Comparison of ENCODE assay signal across 12 cellular contexts in genomic region chr4:182062936-182063335, GRCh38.
A peak's percentile ranks its signal among the peaks of the same experiment; 100 is the strongest.
DNase-seq lines count a peak whose midpoint lies in the region; ATAC-seq and TF ChIP-seq lines count a peak whose summit lies in the region.
"Had no signal": no experiment of that assay in that cellular context is flagged by ENCODE, and none has a peak within 500 bp of the region (broad histone marks: within the 10 kb centered on the region; RNA-seq: fewer than 3 reads in every experiment).

No MANE protein-coding gene starts in this region.

- H3K36me3 ChIP-seq in GM23338 (ENCODE audit: insufficient read depth) (no peaks in the 10 kb centered on the region), SK-N-SH (replicated peaks in 1 of 2; ENCODE audit: control insufficient read depth in 1 of 2, insufficient read depth in 2 of 2, low read length in 1 of 2) (no peaks in the 10 kb centered on the region)

- no peak for ATAC-seq in GM23338
- ATAC-seq in foreskin keratinocyte = peak; percentile 96
- no peak for ATAC-seq in HG02571 (IDR thresholded peaks at IDR 0.05; ENCODE audit: unreplicated experiment)
- no peak for ATAC-seq in HG03159 (IDR thresholded peaks at IDR 0.05; ENCODE audit: unreplicated experiment)
- ATAC-seq: natural killer cell had no signal

- 0 out of 2 replicates have a peak overlapping the region, but pooled peaks have one; percentile 3 for H3K9ac ChIP-seq in SK-N-SH

- H3K9me3 Mint-ChIP-seq in GM23338 = peaks cover 21% of the 10 kb centered on the region

- H3K4me3 ChIP-seq in GM23338 (no peak overlapping the region), SK-N-SH (ENCODE audit: low read depth in 2 of 2, low read length in 1 of 2) (no peak overlapping the region)

- peaks cover 25% of the 10 kb centered on the region for H3K36me3 Mint-ChIP-seq in GM23338 (ENCODE audit: low read depth)
- H3K36me3 Mint-ChIP-seq: natural killer cell had no signal

- POLR2A ChIA-PET in SK-N-SH (lab: Yijun Ruan, JAX) = no interaction called here

- no peak overlapping the region for H2AFZ ChIP-seq in GM23338
- 0 out of 2 replicates have a peak overlapping the region, but pooled peaks have one; percentile 7 for H2AFZ ChIP-seq in SK-N-SH (ENCODE audit: low read depth)

- H3K27me3 ChIP-seq in GM23338 (ENCODE audit: insufficient read depth) = no peaks in the 10 kb centered on the region
- no peaks in the 10 kb centered on the region for H3K27me3 ChIP-seq in SK-N-SH (ENCODE audit: insufficient read depth)
- H3K27me3 ChIP-seq in foreskin keratinocyte = no peaks in the 10 kb centered on the region

- no peaks in the 10 kb centered on the region for H3K27me3 Mint-ChIP-seq in GM23338 (ENCODE audit: insufficient read depth, low read depth, poor library complexity)

- no peak for TF ChIP-seq CTCF in GM23338 (conservative IDR thresholded peaks at IDR 0.05; ENCODE audit: low read depth in 2 of 2)
- TF ChIP-seq CTCF in SK-N-SH (IDR thresholded peaks at IDR 0.05) = no peak
- no peak for TF ChIP-seq CTCF in foreskin keratinocyte (conservative IDR thresholded peaks at IDR 0.05)

- CTCF ChIA-PET in SK-N-SH (lab: Yijun Ruan, JAX) = interaction anchor here (1.0 kb wide), 1 partner anchor 26 kb away, joined by 3 read pairs; no protein-coding TSS in a partner anchor

- H3K4me1 ChIP-seq in GM23338 (ENCODE audit: insufficient read depth) (peaks cover 13% of the 10 kb centered on the region), SK-N-SH (ENCODE audit: control insufficient read depth in 1 of 2, insufficient read depth in 2 of 2, low read depth in 1 of 2, low read length in 1 of 2) (peaks cover 0 to 17% of the 10 kb centered on the region in 2 experiments; a peak in 2 of 4 replicates), foreskin keratinocyte (peaks cover 11% of the 10 kb centered on the region)

- peak in 1 of 2 experiments; percentile 64; a peak in 2 of 4 replicates for TF ChIP-seq EP300 in SK-N-SH (IDR thresholded peaks at IDR 0.05; ENCODE audit: borderline replicate concordance in 1 of 2, low read depth in 1 of 2, low read length in 1 of 2)

- H3K27ac Mint-ChIP-seq in GM23338 = peak overlapping the region; percentile 96
- H3K27ac Mint-ChIP-seq: natural killer cell had no signal

- H3K9me2 ChIP-seq in GM23338 (ENCODE audit: insufficient read depth) (no peaks in the 10 kb centered on the region), SK-N-SH (no peaks in the 10 kb centered on the region)

- H3K27ac ChIP-seq in GM23338 (ENCODE audit: low read depth) (peak overlapping the region; percentile 2; the same call in 1 of the 2 replicates), SK-N-SH (ENCODE audit: low read depth in 2 of 2, low read length in 1 of 2) (peak overlapping the region in 1 of 2 experiments; percentile 59; a peak in 2 of 4 replicates), foreskin keratinocyte (peak overlapping the region; percentile 47), substantia nigra (ENCODE audit: low read depth, low read length, poor library complexity, severe bottlenecking) (no peak overlapping the region)
- H3K27ac ChIP-seq: C4-2B had no signal

- no peaks in the 10 kb centered on the region for H3F3A ChIP-seq in GM23338 (replicated peaks; ENCODE audit: low read depth)
- H3F3A ChIP-seq in SK-N-SH (replicated peaks; ENCODE audit: insufficient read depth) = peaks cover 6% of the 10 kb centered on the region

- no peaks in the 10 kb centered on the region for H3K79me2 ChIP-seq in GM23338 (replicated peaks; ENCODE audit: insufficient read depth)
- no peaks in the 10 kb centered on the region for H3K79me2 ChIP-seq in SK-N-SH (ENCODE audit: insufficient read depth)

- TF ChIP-seq RAD21 in SK-N-SH (IDR thresholded peaks at IDR 0.05; ENCODE audit: low read length) = no peak

- peaks cover 18% of the 10 kb centered on the region for H3K4me1 Mint-ChIP-seq in GM23338
- H3K4me1 Mint-ChIP-seq: natural killer cell had no signal

- no peak overlapping the region for H3K4me3 Mint-ChIP-seq in GM23338
- H3K4me3 Mint-ChIP-seq: natural killer cell had no signal

- peak overlapping the region; percentile 15; the same call in 1 of the 2 replicates for H3K4me2 ChIP-seq in GM23338
- H3K4me2 ChIP-seq in SK-N-SH = 0 out of 2 replicates have a peak overlapping the region, but pooled peaks have one; percentile 27

- H4K20me1 ChIP-seq in GM23338 (replicated peaks; ENCODE audit: insufficient read depth) = no peaks in the 10 kb centered on the region
- H4K20me1 ChIP-seq in SK-N-SH (ENCODE audit: insufficient read depth) = no peaks in the 10 kb centered on the region

- H3K9me3 ChIP-seq in SK-N-SH = no peaks in the 10 kb centered on the region

- DNase-seq in A172 (ENCODE audit: low spot score) = peak; percentile 76
- no peak for DNase-seq in GM23338 (ENCODE audit: low spot score)
- no peak for DNase-seq in SK-N-SH
- DNase-seq in foreskin keratinocyte = peak; percentile 68 to 85
- DNase-seq in substantia nigra (lab: John Stamatoyannopoulos, UW) = no peak
- DNase-seq in NCI-H1694 treated with DMSO at 0.1 percent for 48 hours (lab: John Stamatoyannopoulos, UW) = no peak
- DNase-seq: activated naive CD4-positive, alpha-beta T cell; natural killer cell; NK-92 treated with Interleukin-12 subunit alpha and Interleukin-12 subunit beta, amount 100 ng/mL, for 24 hours had no signal

TF ChIP-seq in GM23338, 12 proteins besides CTCF, POLR2A, EP300 and RAD21 (continues in another document):
- TF ChIP-seq ETS1 (IDR thresholded peaks at IDR 0.05) = no peak

TF ChIP-seq in SK-N-SH, 30 proteins besides CTCF, POLR2A, EP300 and RAD21 (continues in another document):
- TF ChIP-seq TEAD4 (IDR thresholded peaks at IDR 0.05; ENCODE audit: borderline replicate concordance, insufficient read depth) (peak; percentile 64; the same call in 1 of the 2 replicates), YY1 (IDR thresholded peaks at IDR 0.05; ENCODE audit: low read depth) (no peak), USF1 (IDR thresholded peaks at IDR 0.05; ENCODE audit: borderline replicate concordance, low read depth) (no peak), PBX3 (IDR thresholded peaks at IDR 0.05) (peak; percentile 59), RCOR1 (IDR thresholded peaks at IDR 0.05; ENCODE audit: low read length) (no peak), TCF12 (IDR thresholded peaks at IDR 0.05) (peak; percentile 83), SMC3 (IDR thresholded peaks at IDR 0.05; ENCODE audit: low read depth, low read length) (no peak), USF2 (IDR thresholded peaks at IDR 0.05; ENCODE audit: borderline replicate concordance, low read depth, low read length) (no peak), RXRA (IDR thresholded peaks at IDR 0.05; ENCODE audit: borderline replicate concordance, low read depth) (peak; percentile 52; the same call in 1 of the 2 replicates), GABPA (IDR thresholded peaks at IDR 0.05; ENCODE audit: low read depth) (no peak), RFX5 (IDR thresholded peaks at IDR 0.05; ENCODE audit: low read length) (no peak), SIN3A (IDR thresholded peaks at IDR 0.05; ENCODE audit: borderline replicate concordance, low read depth, low read length) (no peak), FOSL2 (IDR thresholded peaks at IDR 0.05; ENCODE audit: borderline replicate concordance, low read depth) (peak; percentile 82), GATA2 (CRISPR knock-in tag; IDR thresholded peaks at IDR 0.05) (no peak), ELF1 (IDR thresholded peaks at IDR 0.05) (no peak), NFIC (IDR thresholded peaks at IDR 0.05; ENCODE audit: borderline replicate concordance) (no peak; the same call in 1 of the 2 replicates), CHD2 (IDR thresholded peaks at IDR 0.05; ENCODE audit: low read length, partially characterized antibody) (no peak), TAF1 (IDR thresholded peaks at IDR 0.05; ENCODE audit: borderline replicate concordance, low read depth, low read length) (no peak), FOXJ3 (CRISPR knock-in tag; IDR thresholded peaks at IDR 0.05) (no peak), POLR2AphosphoS5 (IDR thresholded peaks at IDR 0.05; ENCODE audit: low read depth, low read length) (peak; percentile 32; the same call in 1 of the 2 replicates), JUND (IDR thresholded peaks at IDR 0.05) (peak; percentile 79)
- TF ChIP-seq, protein P1, sequence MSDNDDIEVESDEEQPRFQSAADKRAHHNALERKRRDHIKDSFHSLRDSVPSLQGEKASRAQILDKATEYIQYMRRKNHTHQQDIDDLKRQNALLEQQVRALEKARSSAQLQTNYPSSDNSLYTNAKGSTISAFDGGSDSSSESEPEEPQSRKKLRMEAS (IDR thresholded peaks at IDR 0.05; ENCODE audit: low read depth) = no peak

Comparison
In these comparisons a context has a peak if more than half of its experiments do, and no peak if none do; other contexts are left out.
1. DNase-seq: peak in A172 (single experiment) and foreskin keratinocyte (2 of 2); none in GM23338 (single experiment), SK-N-SH (single experiment), substantia nigra (0 of 49) and NCI-H1694 treated with DMSO at 0.1 percent for 48 hours (single experiment).